34 cellular contexts compared by ENCODE assay signal in genomic region chr16:1919680-1919998, GRCh38. TPM values are rescaled to one million over a fixed set of nuclear protein-coding genes. Genes with fewer than 3 reads are reported as not detected.
"Had no signal": no experiment of that assay in that cellular context is flagged by ENCODE, and none has a peak within 500 bp of the region (broad histone marks: within the 10 kb centered on the region; RNA-seq: fewer than 3 reads in every experiment).

No MANE protein-coding gene starts in this region.

- H3K27ac ChIP-seq: coronary artery, esophagus squamous epithelium, heart right ventricle, lower lobe of right lung, neutrophil, pancreas, stomach, testis, tibial artery had no signal

- H3K4me3 Mint-ChIP-seq: effector memory CD8-positive, alpha-beta T cell; natural killer cell; stimulated activated effector memory CD8-positive, alpha-beta T cell treated with anti-CD3 and anti-CD28 coated beads, Interleukin-12 subunit alpha, Interleukin-12 subunit beta, amount 100 ng/mL, for 72 hours; type B pancreatic cell had no signal

- H3K36me3 Mint-ChIP-seq: natural killer cell; stimulated activated effector memory CD8-positive, alpha-beta T cell treated with anti-CD3 and anti-CD28 coated beads, Interleukin-12 subunit alpha, Interleukin-12 subunit beta, amount 100 ng/mL, for 72 hours; type B pancreatic cell had no signal

- H3K4me3 ChIP-seq: coronary artery, esophagus squamous epithelium, heart right ventricle, lower lobe of right lung, pancreas, smooth muscle cell, stomach, testis, tibial artery had no signal

- H3K4me2 ChIP-seq: smooth muscle cell had no signal

- H3K4me1 ChIP-seq: pancreas had no signal

- H3K36me3 ChIP-seq: esophagus squamous epithelium, heart right ventricle, lower lobe of right lung, neutrophil, pancreas, stomach, tibial artery had no signal

- ATAC-seq: effector memory CD8-positive, alpha-beta T cell; heart right ventricle; left ventricle myocardium superior; lower lobe of right lung; natural killer cell; pancreas; sciatic nerve; stimulated activated effector memory CD8-positive, alpha-beta T cell treated with anti-CD3 and anti-CD28 coated beads, Interleukin-12 subunit alpha, Interleukin-12 subunit beta, amount 100 ng/mL, for 72 hours had no signal

- DNase-seq: effector memory CD8-positive, alpha-beta T cell; erythroblast; esophagus squamous epithelium; foreskin melanocyte; heart right ventricle; hippocampal formation; left ventricle myocardium superior; lower lobe of right lung; natural killer cell; retina; stimulated activated CD4-positive, alpha-beta T cell treated with anti-CD3 and anti-CD28 coated beads, Interleukin-12 subunit alpha, Interleukin-12 subunit beta, amount 100 ng/mL, for 4 hours; stimulated activated CD4-positive, alpha-beta T cell treated with anti-CD3 and anti-CD28 coated beads, Interleukin-1b, Interleukin-23, amount 100 ng/mL, for 48 hours; stimulated activated CD4-positive, alpha-beta T cell treated with anti-CD3 and anti-CD28 coated beads, Interleukin-4, amount 100 ng/mL, for 1 hour; stimulated activated naive CD4-positive, alpha-beta T cell treated with Interleukin-2 at 50 U/mL for 16 hours; stomach; testis; tibial artery had no signal

- H3K27me3 ChIP-seq: testis had no signal

- H3K27ac Mint-ChIP-seq: effector memory CD8-positive, alpha-beta T cell; natural killer cell; stimulated activated effector memory CD8-positive, alpha-beta T cell treated with anti-CD3 and anti-CD28 coated beads, Interleukin-12 subunit alpha, Interleukin-12 subunit beta, amount 100 ng/mL, for 72 hours; type B pancreatic cell had no signal

- FAIRE-seq: endometrium, keratinocyte, pancreas had no signal

- H3K4me1 Mint-ChIP-seq: natural killer cell had no signal

- H3K9me3 Mint-ChIP-seq: effector memory CD8-positive, alpha-beta T cell; natural killer cell; stimulated activated effector memory CD8-positive, alpha-beta T cell treated with anti-CD3 and anti-CD28 coated beads, Interleukin-12 subunit alpha, Interleukin-12 subunit beta, amount 100 ng/mL, for 72 hours; type B pancreatic cell had no signal

- H3K9me3 ChIP-seq: esophagus squamous epithelium, heart right ventricle, lower lobe of right lung, neutrophil, pancreas, stomach, testis, tibial artery had no signal

RNA-seq across cellular contexts. Expression of gene HS3ST6, which starts 1.4 kb away (rescaled TPM):
- total RNA-seq: dermis microvascular lymphatic vessel endothelial cell, heart right ventricle, left ventricle myocardium superior, mesenteric fat pad, myocyte, natural killer cell, omental fat pad, pancreas, posterior vena cava, pulmonary artery endothelial cell, sciatic nerve, smooth muscle cell, stomach, subcutaneous adipose tissue had no signal
- polyA plus RNA-seq: keratinocyte, neural cell, smooth muscle cell had no signal

RNA-seq across cellular contexts. Expression of gene RPL3L, which starts 34.9 kb away (rescaled TPM):
- total RNA-seq: dermis microvascular lymphatic vessel endothelial cell, esophagus squamous epithelium, lower lobe of right lung, mesenteric fat pad, natural killer cell, omental fat pad, posterior vena cava, pulmonary artery endothelial cell, sciatic nerve, smooth muscle cell, stomach, subcutaneous adipose tissue had no signal
- polyA plus RNA-seq: neural cell had no signal
